1 cellular context compared by ENCODE assay signal in genomic region chr7:37901236-37901827, GRCh38.
TF ChIP-seq lines count a peak whose summit lies in the region.

No MANE protein-coding gene starts in this region.

TF ChIP-seq in K562, 482 proteins besides CTCF, POLR2A, EP300 and RAD21 (continued from another document):
- peak; percentile 52 for TF ChIP-seq VEZF1 (CRISPR knock-in tag; IDR thresholded peaks at IDR 0.05)
- no peak for TF ChIP-seq NEUROD1 (IDR thresholded peaks at IDR 0.05; ENCODE audit: borderline replicate concordance, low read depth, low read length, partially characterized antibody)
- no peak for TF ChIP-seq CHD4 (IDR thresholded peaks at IDR 0.05; ENCODE audit: insufficient read depth, insufficient replicate concordance, low read depth, low read length, poor library complexity, severe bottlenecking)
- no peak for TF ChIP-seq ZNF324 (CRISPR knock-in tag; IDR thresholded peaks at IDR 0.05)
- no peak for TF ChIP-seq SMAD3 (CRISPR knock-in tag; conservative IDR thresholded peaks at IDR 0.05)
- 0 out of 2 replicates have a peak, but pooled peaks have one; percentile 35 for TF ChIP-seq DEAF1 (CRISPR knock-in tag; IDR thresholded peaks at IDR 0.05)
- TF ChIP-seq HNRNPK (IDR thresholded peaks at IDR 0.05; ENCODE audit: low read depth, low read length, poor library complexity, severe bottlenecking): no peak
- no peak for TF ChIP-seq EP400 (IDR thresholded peaks at IDR 0.05)
- no peak for TF ChIP-seq TRIM25 (IDR thresholded peaks at IDR 0.05; ENCODE audit: borderline replicate concordance)
TF ChIP-seq in K562: peak in this region for 6.
